1 cellular context compared by ENCODE assay signal in the genomic region with DNA sequence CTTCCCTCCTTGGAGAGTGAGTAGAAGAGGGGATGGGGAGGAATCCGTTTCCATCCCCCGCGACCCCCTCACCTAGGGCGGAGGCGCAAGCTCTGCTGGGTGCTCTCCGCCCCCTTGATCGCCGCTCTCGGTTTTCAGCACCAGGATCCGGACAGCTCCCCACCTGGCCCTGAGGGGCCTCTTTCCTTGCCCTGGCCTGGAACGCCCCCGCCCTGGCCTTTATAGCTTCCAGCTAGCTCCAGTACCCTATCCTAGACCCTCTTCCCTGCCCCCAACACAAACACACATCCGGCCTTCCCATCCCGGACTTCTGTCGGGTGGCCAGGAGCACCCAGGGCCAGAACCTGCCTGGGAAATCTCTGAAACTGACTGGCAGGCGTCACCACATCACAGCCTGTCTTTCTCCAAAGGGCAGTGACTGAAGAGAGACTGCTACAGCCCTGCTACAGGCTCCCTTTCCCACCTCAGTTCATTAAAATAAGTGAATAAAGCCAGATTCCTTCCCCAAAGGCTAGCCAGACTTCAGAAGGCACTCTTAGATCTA.
TF ChIP-seq lines count a peak whose summit lies in the region.

No MANE protein-coding gene starts in this region.

TF ChIP-seq in H1, 55 proteins besides CTCF, POLR2A, EP300 and RAD21 (continued from another document):
- TF ChIP-seq KDM1A (IDR thresholded peaks at IDR 0.05; ENCODE audit: borderline replicate concordance, low read length) (no peak), TAF7 (optimal IDR thresholded peaks at IDR 0.05; ENCODE audit: borderline replicate concordance, low read depth, low read length) (no peak), SIN3A (conservative IDR thresholded peaks at IDR 0.05 in 1 of 2, IDR thresholded peaks at IDR 0.05 in 1 of 2; ENCODE audit: low read depth in 1 of 2, low read length in 2 of 2) (peak; percentile 93 to 99), NRF1 (IDR thresholded peaks at IDR 0.05; ENCODE audit: low read depth, low read length) (no peak), SIRT6 (IDR thresholded peaks at IDR 0.05; ENCODE audit: low read length) (no peak), HDAC2 (IDR thresholded peaks at IDR 0.05; ENCODE audit: borderline replicate concordance in 1 of 2, low read depth in 2 of 2, low read length in 2 of 2) (peak; percentile 79 to 86; a peak in 2 of 4 replicates), EZH2 (IDR thresholded peaks at IDR 0.05; ENCODE audit: low read depth, low read length, severe bottlenecking) (no peak), GTF2F1 (IDR thresholded peaks at IDR 0.05; ENCODE audit: borderline replicate concordance, low read depth, low read length) (no peak), ASH2L (IDR thresholded peaks at IDR 0.05; ENCODE audit: low read length) (no peak), TCF12 (IDR thresholded peaks at IDR 0.05; ENCODE audit: low read depth, low read length) (peak; percentile 98), CHD1 (IDR thresholded peaks at IDR 0.05; ENCODE audit: low read depth, low read length) (no peak), ZNF274 (IDR thresholded peaks at IDR 0.05; ENCODE audit: borderline replicate concordance, extremely low read depth, low read length) (no peak), CTBP2 (IDR thresholded peaks at IDR 0.05; ENCODE audit: borderline replicate concordance, insufficient read depth, insufficient read length, low read length) (peak; percentile 34), YY1 (IDR thresholded peaks at IDR 0.05; ENCODE audit: low read depth, low read length) (no peak; the same call in 1 of the 2 replicates), TEAD4 (IDR thresholded peaks at IDR 0.05; ENCODE audit: low read depth, low read length) (no peak), SP1 (IDR thresholded peaks at IDR 0.05; ENCODE audit: low read depth, low read length) (peak; percentile 68; the same call in 1 of the 2 replicates), RBBP5 (IDR thresholded peaks at IDR 0.05; ENCODE audit: borderline replicate concordance, low read depth, low read length) (no peak), SIX5 (IDR thresholded peaks at IDR 0.05; ENCODE audit: low read depth, low read length) (no peak), SP4 (IDR thresholded peaks at IDR 0.05; ENCODE audit: low read length) (no peak), NANOG (IDR thresholded peaks at IDR 0.05; ENCODE audit: insufficient read depth, low read depth, low read length, poor library complexity, severe bottlenecking) (no peak), SUZ12 (IDR thresholded peaks at IDR 0.05; ENCODE audit: low read length) (no peak), GABPA (IDR thresholded peaks at IDR 0.05; ENCODE audit: borderline replicate concordance, insufficient read depth, low read length) (no peak; the same call in 1 of the 2 replicates), SAP30 (IDR thresholded peaks at IDR 0.05; ENCODE audit: insufficient read depth, insufficient replicate concordance, low read length) (peak; percentile 70), PHF8 (conservative IDR thresholded peaks at IDR 0.05; ENCODE audit: low read depth, low read length) (no peak), JUN (IDR thresholded peaks at IDR 0.05; ENCODE audit: low read depth, low read length) (no peak), HDAC6 (IDR thresholded peaks at IDR 0.05; ENCODE audit: low read depth, low read length) (no peak), CEBPB (IDR thresholded peaks at IDR 0.05; ENCODE audit: low read depth, low read length) (no peak), RNF2 (IDR thresholded peaks at IDR 0.05; ENCODE audit: borderline replicate concordance, low read depth, low read length, missing control alignments, poor library complexity, severe bottlenecking) (no peak), EGR1 (IDR thresholded peaks at IDR 0.05; ENCODE audit: borderline replicate concordance, low read depth, low read length) (peak; percentile 98), KDM5A (IDR thresholded peaks at IDR 0.05; ENCODE audit: low read length) (no peak), MAFK (IDR thresholded peaks at IDR 0.05; ENCODE audit: low read depth, low read length) (no peak), RXRA (IDR thresholded peaks at IDR 0.05; ENCODE audit: insufficient read depth, low read depth, low read length) (0 out of 2 replicates have a peak, but pooled peaks have one; percentile 26), RFX5 (IDR thresholded peaks at IDR 0.05; ENCODE audit: borderline replicate concordance, low read depth, low read length) (no peak), CREB1 (IDR thresholded peaks at IDR 0.05) (no peak)
- TF ChIP-seq, protein P1, sequence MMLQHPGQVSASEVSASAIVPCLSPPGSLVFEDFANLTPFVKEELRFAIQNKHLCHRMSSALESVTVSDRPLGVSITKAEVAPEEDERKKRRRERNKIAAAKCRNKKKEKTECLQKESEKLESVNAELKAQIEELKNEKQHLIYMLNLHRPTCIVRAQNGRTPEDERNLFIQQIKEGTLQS (IDR thresholded peaks at IDR 0.05; ENCODE audit: insufficient read depth, low read depth, low read length), result no peak
- TF ChIP-seq, protein P2, sequence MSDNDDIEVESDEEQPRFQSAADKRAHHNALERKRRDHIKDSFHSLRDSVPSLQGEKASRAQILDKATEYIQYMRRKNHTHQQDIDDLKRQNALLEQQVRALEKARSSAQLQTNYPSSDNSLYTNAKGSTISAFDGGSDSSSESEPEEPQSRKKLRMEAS (IDR thresholded peaks at IDR 0.05), result peak; percentile 51; the same call in 1 of the 2 replicates
- TF ChIP-seq, protein P3, sequence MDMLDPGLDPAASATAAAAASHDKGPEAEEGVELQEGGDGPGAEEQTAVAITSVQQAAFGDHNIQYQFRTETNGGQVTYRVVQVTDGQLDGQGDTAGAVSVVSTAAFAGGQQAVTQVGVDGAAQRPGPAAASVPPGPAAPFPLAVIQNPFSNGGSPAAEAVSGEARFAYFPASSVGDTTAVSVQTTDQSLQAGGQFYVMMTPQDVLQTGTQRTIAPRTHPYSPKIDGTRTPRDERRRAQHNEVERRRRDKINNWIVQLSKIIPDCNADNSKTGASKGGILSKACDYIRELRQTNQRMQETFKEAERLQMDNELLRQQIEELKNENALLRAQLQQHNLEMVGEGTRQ (IDR thresholded peaks at IDR 0.05; ENCODE audit: low read length), result no peak
- TF ChIP-seq, protein P4, sequence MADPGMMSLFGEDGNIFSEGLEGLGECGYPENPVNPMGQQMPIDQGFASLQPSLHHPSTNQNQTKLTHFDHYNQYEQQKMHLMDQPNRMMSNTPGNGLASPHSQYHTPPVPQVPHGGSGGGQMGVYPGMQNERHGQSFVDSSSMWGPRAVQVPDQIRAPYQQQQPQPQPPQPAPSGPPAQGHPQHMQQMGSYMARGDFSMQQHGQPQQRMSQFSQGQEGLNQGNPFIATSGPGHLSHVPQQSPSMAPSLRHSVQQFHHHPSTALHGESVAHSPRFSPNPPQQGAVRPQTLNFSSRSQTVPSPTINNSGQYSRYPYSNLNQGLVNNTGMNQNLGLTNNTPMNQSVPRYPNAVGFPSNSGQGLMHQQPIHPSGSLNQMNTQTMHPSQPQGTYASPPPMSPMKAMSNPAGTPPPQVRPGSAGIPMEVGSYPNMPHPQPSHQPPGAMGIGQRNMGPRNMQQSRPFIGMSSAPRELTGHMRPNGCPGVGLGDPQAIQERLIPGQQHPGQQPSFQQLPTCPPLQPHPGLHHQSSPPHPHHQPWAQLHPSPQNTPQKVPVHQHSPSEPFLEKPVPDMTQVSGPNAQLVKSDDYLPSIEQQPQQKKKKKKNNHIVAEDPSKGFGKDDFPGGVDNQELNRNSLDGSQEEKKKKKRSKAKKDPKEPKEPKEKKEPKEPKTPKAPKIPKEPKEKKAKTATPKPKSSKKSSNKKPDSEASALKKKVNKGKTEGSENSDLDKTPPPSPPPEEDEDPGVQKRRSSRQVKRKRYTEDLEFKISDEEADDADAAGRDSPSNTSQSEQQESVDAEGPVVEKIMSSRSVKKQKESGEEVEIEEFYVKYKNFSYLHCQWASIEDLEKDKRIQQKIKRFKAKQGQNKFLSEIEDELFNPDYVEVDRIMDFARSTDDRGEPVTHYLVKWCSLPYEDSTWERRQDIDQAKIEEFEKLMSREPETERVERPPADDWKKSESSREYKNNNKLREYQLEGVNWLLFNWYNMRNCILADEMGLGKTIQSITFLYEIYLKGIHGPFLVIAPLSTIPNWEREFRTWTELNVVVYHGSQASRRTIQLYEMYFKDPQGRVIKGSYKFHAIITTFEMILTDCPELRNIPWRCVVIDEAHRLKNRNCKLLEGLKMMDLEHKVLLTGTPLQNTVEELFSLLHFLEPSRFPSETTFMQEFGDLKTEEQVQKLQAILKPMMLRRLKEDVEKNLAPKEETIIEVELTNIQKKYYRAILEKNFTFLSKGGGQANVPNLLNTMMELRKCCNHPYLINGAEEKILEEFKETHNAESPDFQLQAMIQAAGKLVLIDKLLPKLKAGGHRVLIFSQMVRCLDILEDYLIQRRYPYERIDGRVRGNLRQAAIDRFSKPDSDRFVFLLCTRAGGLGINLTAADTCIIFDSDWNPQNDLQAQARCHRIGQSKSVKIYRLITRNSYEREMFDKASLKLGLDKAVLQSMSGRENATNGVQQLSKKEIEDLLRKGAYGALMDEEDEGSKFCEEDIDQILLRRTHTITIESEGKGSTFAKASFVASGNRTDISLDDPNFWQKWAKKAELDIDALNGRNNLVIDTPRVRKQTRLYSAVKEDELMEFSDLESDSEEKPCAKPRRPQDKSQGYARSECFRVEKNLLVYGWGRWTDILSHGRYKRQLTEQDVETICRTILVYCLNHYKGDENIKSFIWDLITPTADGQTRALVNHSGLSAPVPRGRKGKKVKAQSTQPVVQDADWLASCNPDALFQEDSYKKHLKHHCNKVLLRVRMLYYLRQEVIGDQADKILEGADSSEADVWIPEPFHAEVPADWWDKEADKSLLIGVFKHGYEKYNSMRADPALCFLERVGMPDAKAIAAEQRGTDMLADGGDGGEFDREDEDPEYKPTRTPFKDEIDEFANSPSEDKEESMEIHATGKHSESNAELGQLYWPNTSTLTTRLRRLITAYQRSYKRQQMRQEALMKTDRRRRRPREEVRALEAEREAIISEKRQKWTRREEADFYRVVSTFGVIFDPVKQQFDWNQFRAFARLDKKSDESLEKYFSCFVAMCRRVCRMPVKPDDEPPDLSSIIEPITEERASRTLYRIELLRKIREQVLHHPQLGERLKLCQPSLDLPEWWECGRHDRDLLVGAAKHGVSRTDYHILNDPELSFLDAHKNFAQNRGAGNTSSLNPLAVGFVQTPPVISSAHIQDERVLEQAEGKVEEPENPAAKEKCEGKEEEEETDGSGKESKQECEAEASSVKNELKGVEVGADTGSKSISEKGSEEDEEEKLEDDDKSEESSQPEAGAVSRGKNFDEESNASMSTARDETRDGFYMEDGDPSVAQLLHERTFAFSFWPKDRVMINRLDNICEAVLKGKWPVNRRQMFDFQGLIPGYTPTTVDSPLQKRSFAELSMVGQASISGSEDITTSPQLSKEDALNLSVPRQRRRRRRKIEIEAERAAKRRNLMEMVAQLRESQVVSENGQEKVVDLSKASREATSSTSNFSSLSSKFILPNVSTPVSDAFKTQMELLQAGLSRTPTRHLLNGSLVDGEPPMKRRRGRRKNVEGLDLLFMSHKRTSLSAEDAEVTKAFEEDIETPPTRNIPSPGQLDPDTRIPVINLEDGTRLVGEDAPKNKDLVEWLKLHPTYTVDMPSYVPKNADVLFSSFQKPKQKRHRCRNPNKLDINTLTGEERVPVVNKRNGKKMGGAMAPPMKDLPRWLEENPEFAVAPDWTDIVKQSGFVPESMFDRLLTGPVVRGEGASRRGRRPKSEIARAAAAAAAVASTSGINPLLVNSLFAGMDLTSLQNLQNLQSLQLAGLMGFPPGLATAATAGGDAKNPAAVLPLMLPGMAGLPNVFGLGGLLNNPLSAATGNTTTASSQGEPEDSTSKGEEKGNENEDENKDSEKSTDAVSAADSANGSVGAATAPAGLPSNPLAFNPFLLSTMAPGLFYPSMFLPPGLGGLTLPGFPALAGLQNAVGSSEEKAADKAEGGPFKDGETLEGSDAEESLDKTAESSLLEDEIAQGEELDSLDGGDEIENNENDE (IDR thresholded peaks at IDR 0.05; ENCODE audit: insufficient replicate concordance, low read length), result no peak
